Comparison of ENCODE assay signal across 9 cellular contexts in genomic region chr1:94299627-94300552, GRCh38.
DNase-seq lines count a peak whose midpoint lies in the region; ATAC-seq, FAIRE-seq and TF ChIP-seq lines count a peak whose summit lies in the region.
"Had no signal": no experiment of that assay in that cellular context is flagged by ENCODE, and none has a peak within 500 bp of the region (broad histone marks: within the 10 kb centered on the region; RNA-seq: fewer than 3 reads in every experiment).

No MANE protein-coding gene starts in this region.

- no peaks in the 10 kb centered on the region for H3K27me3 ChIP-seq in PC-9 (ENCODE audit: insufficient read depth, low read depth)
- H3K27me3 ChIP-seq in esophagus muscularis mucosa = no peaks in the 10 kb centered on the region
- no peaks in the 10 kb centered on the region for H3K27me3 ChIP-seq in mucosa of rectum (ENCODE audit: control insufficient read depth in 2 of 2, insufficient read depth in 2 of 2, low read length in 2 of 2)

- no peak overlapping the region for H3K9ac ChIP-seq in mucosa of rectum (ENCODE audit: low read depth in 1 of 2, low read length in 2 of 2)

- peaks cover 53% of the 10 kb centered on the region for H3F3A ChIP-seq in PC-9 (ENCODE audit: insufficient read depth, low read depth)

- WGBS in esophagus muscularis mucosa = 62% methylated on average over 6 of the region's 6 CpGs

- H3K27me3 Mint-ChIP-seq in activated naive CD4-positive, alpha-beta T cell treated with anti-CD3 and anti-CD28 coated beads, Interleukin-2, amount 10 ng/mL, durations not matched to agents 7 days and 5 days = peaks cover 8% of the 10 kb centered on the region

- ATAC-seq in HG02610 (IDR thresholded peaks at IDR 0.05; ENCODE audit: unreplicated experiment) = no peak

- CTCF ChIA-PET in PC-9 (lab: Charles Lee) = interaction anchor here (0.5 to 1.2 kb wide), 4 partner anchors 17 to 74 kb away, joined by 3 to 4 read pairs (median 3); no protein-coding TSS in a partner anchor
- CTCF ChIA-PET in activated naive CD4-positive, alpha-beta T cell treated with anti-CD3 and anti-CD28 coated beads, Interleukin-2, amount 10 ng/mL, durations not matched to agents 7 days and 5 days (lab: Charles Lee) = no interaction called here

- H3K9me3 ChIP-seq in PC-9 (ENCODE audit: insufficient read depth, low read depth) = no peaks in the 10 kb centered on the region; the same call in 1 of the 2 replicates
- H3K9me3 ChIP-seq in esophagus muscularis mucosa = no peaks in the 10 kb centered on the region
- H3K9me3 ChIP-seq in mucosa of rectum (ENCODE audit: control insufficient read depth in 2 of 2, low read length in 2 of 2) = no peaks in the 10 kb centered on the region

- TF ChIP-seq EP300 in esophagus muscularis mucosa (IDR thresholded peaks at IDR 0.05) = no peak

- H3K4me1 ChIP-seq in PC-9 (replicated peaks; ENCODE audit: insufficient read depth) (peaks cover 55% of the 10 kb centered on the region), esophagus muscularis mucosa (peaks cover 18 to 55% (median 33%) of the 10 kb centered on the region in 4 donors), mucosa of rectum (ENCODE audit: control insufficient read depth in 2 of 2, insufficient read depth in 2 of 2, low read length in 2 of 2) (no peaks in the 10 kb centered on the region)

- H3K4me3 ChIP-seq in AG10803 (ENCODE audit: low read length) (no peak overlapping the region), PC-9 (peak overlapping the region; percentile 3; the same call in 1 of the 2 replicates), esophagus muscularis mucosa (no peak overlapping the region), mucosa of rectum (ENCODE audit: low read length in 2 of 2) (no peak overlapping the region)

- intact Hi-C loops in PC-9 (cut with micrococcal nuclease; ENCODE audit: unreplicated experiment) = loop anchor here (1.0 kb wide), 3 partner anchors 25 to 53 kb away; no protein-coding TSS in a partner anchor
- intact Hi-C loops in esophagus muscularis mucosa (cut with DNase I) = no loop called here

- TF ChIP-seq POLR2A in esophagus muscularis mucosa (IDR thresholded peaks at IDR 0.05; ENCODE audit: low read depth) = no peak
- TF ChIP-seq POLR2A in GM12891 (IDR thresholded peaks at IDR 0.05; ENCODE audit: low read depth, low read length) = no peak

- H2AFZ ChIP-seq in PC-9 = no peak overlapping the region

- FAIRE-seq in GM12891 (lab: Jason Lieb, UNC) = no peak

- no peaks in the 10 kb centered on the region for H3K4me1 Mint-ChIP-seq in activated naive CD4-positive, alpha-beta T cell treated with anti-CD3 and anti-CD28 coated beads, Interleukin-2, amount 10 ng/mL, durations not matched to agents 7 days and 5 days

- H3K79me2 ChIP-seq in PC-9 (ENCODE audit: low read depth) = no peaks in the 10 kb centered on the region

- H3K9me3 Mint-ChIP-seq in activated naive CD4-positive, alpha-beta T cell treated with anti-CD3 and anti-CD28 coated beads, Interleukin-2, amount 10 ng/mL, durations not matched to agents 7 days and 5 days = no peaks in the 10 kb centered on the region

- no peaks in the 10 kb centered on the region for H3K9me2 ChIP-seq in PC-9 (ENCODE audit: insufficient read depth)

- BruUV-seq in PC-9 (replicated peaks; lab: Mats Ljungman, UMichigan) = no TSS peak

- peak; percentile 61 for DNase-seq in AG10803 (ENCODE audit: low read depth)
- DNase-seq in PC-9 = peak; percentile 71 to 100
- DNase-seq in esophagus muscularis mucosa (ENCODE audit: extremely low spot score) = peak; percentile 80
- no peak for DNase-seq in GM12891 (ENCODE audit: insufficient read length, low spot score)
- no peak for DNase-seq in activated naive CD4-positive, alpha-beta T cell treated with anti-CD3 and anti-CD28 coated beads, Interleukin-2, amount 10 ng/mL, durations not matched to agents 7 days and 5 days
- DNase-seq in NCI-H1092 (lab: John Stamatoyannopoulos, UW) = no peak
- DNase-seq: NCI-H510A had no signal

- H3K4me3 Mint-ChIP-seq in activated naive CD4-positive, alpha-beta T cell treated with anti-CD3 and anti-CD28 coated beads, Interleukin-2, amount 10 ng/mL, durations not matched to agents 7 days and 5 days = no peak overlapping the region

- H3K36me3 ChIP-seq in PC-9 (ENCODE audit: low read depth) (no peaks in the 10 kb centered on the region), esophagus muscularis mucosa (no peaks in the 10 kb centered on the region), mucosa of rectum (ENCODE audit: control insufficient read depth in 2 of 2, insufficient read depth in 2 of 2, low read length in 2 of 2) (no peaks in the 10 kb centered on the region)

- H3K36me3 Mint-ChIP-seq in activated naive CD4-positive, alpha-beta T cell treated with anti-CD3 and anti-CD28 coated beads, Interleukin-2, amount 10 ng/mL, durations not matched to agents 7 days and 5 days = no peaks in the 10 kb centered on the region

- TF ChIP-seq CTCF in AG10803 (conservative IDR thresholded peaks at IDR 0.05; ENCODE audit: low read length) (no peak), PC-9 (conservative IDR thresholded peaks at IDR 0.05) (no peak), esophagus muscularis mucosa (IDR thresholded peaks at IDR 0.05) (no peak)

- no peaks in the 10 kb centered on the region for H4K20me1 ChIP-seq in PC-9 (ENCODE audit: insufficient read depth)

- H3K27ac Mint-ChIP-seq in activated naive CD4-positive, alpha-beta T cell treated with anti-CD3 and anti-CD28 coated beads, Interleukin-2, amount 10 ng/mL, durations not matched to agents 7 days and 5 days = no peak overlapping the region

- POLR2A ChIA-PET in PC-9 (lab: Charles Lee; ENCODE audit: unreplicated experiment) = interaction anchor here (0.6 to 1.4 kb wide), 15 partner anchors 18 to 955 kb away, joined by 3 to 23 read pairs (median 5); partner anchors contain the start of gene ARHGAP29

- H3K4me2 ChIP-seq in PC-9 = peak overlapping the region; percentile 58

- H3K27ac ChIP-seq in PC-9 = peak overlapping the region; percentile 97
- H3K27ac ChIP-seq in esophagus muscularis mucosa (replicated peaks in 1 of 4) = peak overlapping the region; percentile 58 to 73 (median 66)
- H3K27ac ChIP-seq in mucosa of rectum (ENCODE audit: low read depth in 2 of 2, low read length in 2 of 2) = peak overlapping the region; percentile 12 to 30

TF ChIP-seq in GM12891, 5 proteins besides CTCF, POLR2A, EP300 and RAD21:
- TF ChIP-seq SPI1 (IDR thresholded peaks at IDR 0.05; ENCODE audit: low read depth, low read length) (no peak), POU2F2 (IDR thresholded peaks at IDR 0.05; ENCODE audit: low read depth, low read length) (no peak), POLR2AphosphoS5 (IDR thresholded peaks at IDR 0.05; ENCODE audit: low read depth, low read length) (no peak), PAX5 (IDR thresholded peaks at IDR 0.05; ENCODE audit: insufficient read depth, low read length, severe bottlenecking) (no peak), TAF1 (IDR thresholded peaks at IDR 0.05; ENCODE audit: low read depth, low read length) (no peak)

Comparison
In these comparisons a context has a peak if more than half of its experiments do, and no peak if none do; other contexts are left out.
1. DNase-seq: peak in AG10803 (single experiment), PC-9 (2 of 2) and esophagus muscularis mucosa (single experiment); none in GM12891 (single experiment), activated naive CD4-positive, alpha-beta T cell treated with anti-CD3 and anti-CD28 coated beads, Interleukin-2, amount 10 ng/mL, durations not matched to agents 7 days and 5 days (single experiment) and NCI-H1092 (single experiment).
2. H3K27ac ChIP-seq: peak in every context shown above with its lines; median percentile 97 in PC-9; 66 in esophagus muscularis mucosa; 21 in mucosa of rectum.